15 cellular contexts compared by ENCODE assay signal in the genomic region with DNA sequence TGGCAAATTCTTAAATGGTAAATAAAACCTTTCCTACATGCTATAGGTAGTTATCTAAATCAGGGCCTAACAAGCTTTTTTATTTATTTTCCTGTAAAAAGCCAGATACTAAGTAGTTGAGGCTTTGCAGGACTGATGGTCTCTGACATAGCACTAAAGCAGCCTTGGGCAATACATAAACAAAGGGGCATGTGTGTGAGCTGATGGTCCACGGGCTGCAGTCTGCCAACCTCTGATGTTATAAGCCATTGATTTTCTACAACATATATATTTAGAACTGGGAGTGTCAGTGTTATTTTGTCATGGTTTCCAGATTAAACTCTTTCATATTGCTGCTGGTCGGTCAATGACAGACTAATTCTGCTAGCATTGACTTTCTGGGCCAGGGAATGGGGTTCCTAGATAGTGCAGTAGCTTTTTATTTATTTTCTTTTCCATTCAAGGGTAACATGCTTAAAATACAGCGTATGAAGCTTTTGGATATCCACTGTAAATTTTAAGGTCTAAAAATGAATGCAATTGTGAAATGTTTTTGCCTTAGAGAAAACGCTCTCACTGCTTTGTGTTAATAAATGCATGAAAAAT.
A peak's percentile ranks its signal among the peaks of the same experiment; 100 is the strongest.
DNase-seq lines count a peak whose midpoint lies in the region; ATAC-seq and TF ChIP-seq lines count a peak whose summit lies in the region.
"Had no signal": no experiment of that assay in that cellular context is flagged by ENCODE, and none has a peak within 500 bp of the region (broad histone marks: within the 10 kb centered on the region; RNA-seq: fewer than 3 reads in every experiment).

No MANE protein-coding gene starts in this region.

- H3K27ac ChIP-seq in PC-3 (ENCODE audit: low read length), result no peak overlapping the region
- H3K27ac ChIP-seq: GM23248 had no signal

- H3F3A ChIP-seq in PC-3 (ENCODE audit: low read length, unreplicated experiment), result no peaks in the 10 kb centered on the region

- H3K9me3 ChIP-seq in PC-3 (ENCODE audit: low read length) (no peaks in the 10 kb centered on the region), adipocyte (ENCODE audit: control insufficient read depth, low read length) (no peaks in the 10 kb centered on the region)
- H3K9me3 ChIP-seq: BE2C had no signal

- CTCF ChIA-PET in PC-3 (lab: Charles Lee), result no interaction called here

- no peaks in the 10 kb centered on the region for H3K9me2 ChIP-seq in PC-3 (replicated peaks; ENCODE audit: low read length)

- H3K36me3 ChIP-seq in PC-3 (ENCODE audit: low read depth, low read length) (no peaks in the 10 kb centered on the region), adipocyte (ENCODE audit: control insufficient read depth, insufficient read depth, low read length, severe bottlenecking) (no peaks in the 10 kb centered on the region), H7 (replicated peaks; ENCODE audit: control insufficient read depth, insufficient read depth, low read length) (no peaks in the 10 kb centered on the region)
- H3K36me3 ChIP-seq: BE2C had no signal

- peaks cover 7% of the 10 kb centered on the region for H3K27me3 Mint-ChIP-seq in glutamatergic neuron (ENCODE audit: unreplicated experiment)

- no TSS peak for BruUV-seq in PC-3 (replicated peaks; lab: Mats Ljungman, UMichigan)

- no peaks in the 10 kb centered on the region for H3K36me3 Mint-ChIP-seq in glutamatergic neuron (ENCODE audit: unreplicated experiment)
- H3K36me3 Mint-ChIP-seq: CD4-positive, alpha-beta memory T cell had no signal

- H3K4me1 ChIP-seq in PC-3 (ENCODE audit: insufficient read depth, low read length), result peaks cover 20% of the 10 kb centered on the region
- peaks cover 26% of the 10 kb centered on the region for H3K4me1 ChIP-seq in adipocyte (ENCODE audit: control insufficient read depth, insufficient read depth, low read length)

- intact Hi-C loops in PC-3 (cut with micrococcal nuclease), result no loop called here

- POLR2A ChIA-PET in PC-3 (lab: Charles Lee; ENCODE audit: unreplicated experiment), result no interaction called here

- no peaks in the 10 kb centered on the region for H4K20me1 ChIP-seq in PC-3 (ENCODE audit: low read length)

- no peak overlapping the region for H3K4me3 ChIP-seq in PC-3 (ENCODE audit: low read length)
- H3K4me3 ChIP-seq in adipocyte (ENCODE audit: low read length), result no peak overlapping the region
- no peak overlapping the region for H3K4me3 ChIP-seq in H7 (ENCODE audit: insufficient read depth, low read depth, low read length)
- H3K4me3 ChIP-seq: GM23248 had no signal

- H2AFZ ChIP-seq in PC-3 (ENCODE audit: low read length), result no peak overlapping the region

- TF ChIP-seq CTCF in PC-3 (conservative IDR thresholded peaks at IDR 0.05; ENCODE audit: low read depth, low read length) (no peak), glutamatergic neuron (IDR thresholded peaks at IDR 0.05; ENCODE audit: partially characterized antibody, unreplicated experiment) (no peak)

- peak overlapping the region; percentile 43 for H3K4me3 Mint-ChIP-seq in glutamatergic neuron (ENCODE audit: unreplicated experiment)
- H3K4me3 Mint-ChIP-seq: CD4-positive, alpha-beta memory T cell had no signal

- no peak overlapping the region for H3K9ac ChIP-seq in PC-3 (ENCODE audit: low read length)
- H3K9ac ChIP-seq in adipocyte (ENCODE audit: low read length), result no peak overlapping the region
- H3K9ac ChIP-seq: GM23248 had no signal

- peak overlapping the region; percentile 70 for H3K27ac Mint-ChIP-seq in glutamatergic neuron (ENCODE audit: unreplicated experiment)
- H3K27ac Mint-ChIP-seq: CD4-positive, alpha-beta memory T cell had no signal

- peak overlapping the region; percentile 69 for H3K4me2 ChIP-seq in PC-3 (ENCODE audit: low read length)

- H3K27me3 ChIP-seq in PC-3 (ENCODE audit: low read length) (no peaks in the 10 kb centered on the region), adipocyte (replicated peaks; ENCODE audit: control insufficient read depth, insufficient read depth, low read length) (no peaks in the 10 kb centered on the region), H7 (ENCODE audit: control insufficient read depth, insufficient read depth, low read length) (no peaks in the 10 kb centered on the region)
- H3K27me3 ChIP-seq: BE2C had no signal

- H3K9me3 Mint-ChIP-seq in glutamatergic neuron (ENCODE audit: unreplicated experiment), result peaks cover 10% of the 10 kb centered on the region
- H3K9me3 Mint-ChIP-seq: CD4-positive, alpha-beta memory T cell had no signal

- DNase-seq in PC-3 (no peak), adipocyte (ENCODE audit: low read depth) (peak; percentile 31), glutamatergic neuron (no peak), ureter (ENCODE audit: low spot score) (peak; percentile 14), H7 (no peak), nucleus accumbens (lab: John Stamatoyannopoulos, UW) (no peak)
- DNase-seq: BE2C; CD4-positive, alpha-beta memory T cell; DMS 273 treated with DMSO at 0.1 percent for 48 hours; Kasumi-1; NCI-H1930; NCI-H2171; NCI-H82 had no signal

- ATAC-seq in PC-3, result no peak
- no peak for ATAC-seq in HG03520 (IDR thresholded peaks at IDR 0.05; ENCODE audit: unreplicated experiment)

- H3K4me1 Mint-ChIP-seq in glutamatergic neuron (ENCODE audit: low read depth, unreplicated experiment), result peaks cover 76% of the 10 kb centered on the region

- H3K79me2 ChIP-seq in PC-3 (ENCODE audit: low read length), result peaks cover 29% of the 10 kb centered on the region

Comparison
In these comparisons a context has a peak if more than half of its experiments do, and no peak if none do; other contexts are left out.
1. DNase-seq: peak in adipocyte (single experiment) and ureter (single experiment); none in PC-3 (single experiment), glutamatergic neuron (single experiment), H7 (single experiment) and nucleus accumbens (0 of 56).